In the genomic region with DNA sequence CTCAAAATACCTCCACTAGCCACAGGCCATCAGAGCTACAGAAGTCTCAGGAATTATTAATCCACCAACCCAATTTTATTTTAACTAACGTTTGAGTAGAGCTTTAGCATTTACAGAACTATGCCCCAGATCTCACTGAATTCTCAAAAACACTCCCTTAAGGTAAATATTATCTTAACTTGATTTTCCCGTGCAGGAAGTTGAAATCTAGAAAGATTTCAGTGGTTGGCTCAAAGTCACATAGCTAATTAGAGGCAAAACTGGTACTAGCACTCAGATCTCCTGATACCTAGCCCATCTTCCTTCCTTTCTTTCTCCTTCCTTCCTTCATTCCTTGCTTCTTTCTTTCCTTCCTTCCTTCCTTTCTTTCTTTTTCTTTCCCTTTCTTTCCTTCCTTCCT, we compare ENCODE assay signal across 19 cellular contexts.
"Had no signal": no experiment of that assay in that cellular context is flagged by ENCODE, and none has a peak within 500 bp of the region (broad histone marks: within the 10 kb centered on the region; RNA-seq: fewer than 3 reads in every experiment).

No MANE protein-coding gene starts in this region.

- H3K4me3 Mint-ChIP-seq: naive thymus-derived CD8-positive, alpha-beta T cell; stimulated activated effector memory CD8-positive, alpha-beta T cell treated with anti-CD3 and anti-CD28 coated beads, Interleukin-12 subunit alpha, Interleukin-12 subunit beta, amount 100 ng/mL, for 72 hours had no signal

- ATAC-seq: esophagus mucosa; heart left ventricle; left lobe of liver; naive thymus-derived CD8-positive, alpha-beta T cell; right cardiac atrium; stimulated activated naive CD8-positive, alpha-beta T cell treated with anti-CD3 and anti-CD28 coated beads, Interleukin-15, Interleukin-2, amounts not matched to agents 100 U/mL and 50 U/mL, for 24 hours; upper lobe of right lung had no signal

- H3K27ac ChIP-seq: heart left ventricle, neutrophil, suprapubic skin, thyroid gland, upper lobe of right lung, vagina had no signal

- H3K4me1 Mint-ChIP-seq: naive thymus-derived CD8-positive, alpha-beta T cell; stimulated activated effector memory CD8-positive, alpha-beta T cell treated with anti-CD3 and anti-CD28 coated beads, Interleukin-12 subunit alpha, Interleukin-12 subunit beta, amount 100 ng/mL, for 72 hours had no signal

- H3K27ac Mint-ChIP-seq: naive thymus-derived CD8-positive, alpha-beta T cell; stimulated activated effector memory CD8-positive, alpha-beta T cell treated with anti-CD3 and anti-CD28 coated beads, Interleukin-12 subunit alpha, Interleukin-12 subunit beta, amount 100 ng/mL, for 72 hours had no signal

- H3K9me3 Mint-ChIP-seq: stimulated activated effector memory CD8-positive, alpha-beta T cell treated with anti-CD3 and anti-CD28 coated beads, Interleukin-12 subunit alpha, Interleukin-12 subunit beta, amount 100 ng/mL, for 72 hours had no signal

- DNase-seq: effector memory CD4-positive, alpha-beta T cell; heart left ventricle; hypothalamus; kidney glomerular epithelial cell; mammary epithelial cell; naive thymus-derived CD8-positive, alpha-beta T cell; right cardiac atrium; small intestine; stimulated activated CD4-positive, alpha-beta T cell treated with anti-CD3 and anti-CD28 coated beads, Interleukin-12 subunit alpha, Interleukin-12 subunit beta, amount 100 ng/mL, for 4 hours; stimulated activated CD8-positive, alpha-beta memory T cell treated with anti-CD3 and anti-CD28 coated beads, Interleukin-4, amount 100 ng/mL, for 48 hours; stimulated activated naive CD8-positive, alpha-beta T cell treated with anti-CD3 and anti-CD28 coated beads, Interleukin-15, Interleukin-2, amounts not matched to agents 100 U/mL and 50 U/mL, for 24 hours; thyroid gland; upper lobe of right lung had no signal

- H3K9me3 ChIP-seq: neutrophil, suprapubic skin, thyroid gland, upper lobe of right lung, vagina had no signal

- H3K27me3 ChIP-seq: heart left ventricle, suprapubic skin, thyroid gland, upper lobe of right lung, vagina had no signal

- H3K4me3 ChIP-seq: heart left ventricle, suprapubic skin, thyroid gland, upper lobe of right lung, vagina had no signal

- H3K36me3 ChIP-seq: heart left ventricle, neutrophil, suprapubic skin, thyroid gland, upper lobe of right lung, vagina had no signal

- H3K4me1 ChIP-seq: suprapubic skin, vagina had no signal

- H3K36me3 Mint-ChIP-seq: naive thymus-derived CD8-positive, alpha-beta T cell; stimulated activated effector memory CD8-positive, alpha-beta T cell treated with anti-CD3 and anti-CD28 coated beads, Interleukin-12 subunit alpha, Interleukin-12 subunit beta, amount 100 ng/mL, for 72 hours had no signal
